10 cellular contexts compared by ENCODE assay signal in genomic region chr22:35446365-35446764, GRCh38. TPM values are rescaled to one million over a fixed set of nuclear protein-coding genes. Genes with fewer than 3 reads are reported as not detected.
DNase-seq lines count a peak whose midpoint lies in the region; ATAC-seq and TF ChIP-seq lines count a peak whose summit lies in the region.
"Had no signal": no experiment of that assay in that cellular context is flagged by ENCODE, and none has a peak within 500 bp of the region (broad histone marks: within the 10 kb centered on the region; RNA-seq: fewer than 3 reads in every experiment).

No MANE protein-coding gene starts in this region.

- in situ Hi-C loops in Caki2 (cut with HindIII; ENCODE audit: low pct_unique_long_range_greater_than_20kb, low sequenced_read_pairs) (no loop called here), SK-MEL-5 (cut with HindIII; ENCODE audit: low pct_unique_long_range_greater_than_20kb, low sequenced_read_pairs) (no loop called here)

- TF ChIP-seq CTCF in fibroblast of mammary gland (conservative IDR thresholded peaks at IDR 0.05; ENCODE audit: control insufficient read depth, insufficient read depth, low read depth, low read length), result no peak

- no peaks in the 10 kb centered on the region for H3K9me3 ChIP-seq in T-helper 17 cell (ENCODE audit: control insufficient read depth, low read length, poor library complexity, severe bottlenecking)

- DNase-seq in Caki2 (ENCODE audit: low read depth) (peak; percentile 88), SK-MEL-5 (ENCODE audit: low read depth, low spot score) (peak; percentile 64), fibroblast of mammary gland (ENCODE audit: low read depth) (peak; percentile 95), posterior cingulate gyrus (peak in 7 of 10 donors; percentile 38 to 94 (median 68)), T-helper 17 cell (no peak), NCI-H2196 (lab: John Stamatoyannopoulos, UW; ENCODE audit: unreplicated experiment) (no peak)
- DNase-seq: activated gamma-delta T cell treated with Interleukin-2 at 50 U/mL for 16 hours; effector CD8-positive, alpha-beta T cell had no signal

- no peak overlapping the region for H3K27ac Mint-ChIP-seq in T-helper 17 cell

- peaks cover 9% of the 10 kb centered on the region for H3K4me1 Mint-ChIP-seq in T-helper 17 cell

- no peaks in the 10 kb centered on the region for H3K27me3 Mint-ChIP-seq in T-helper 17 cell

- no peak overlapping the region for H3K4me3 Mint-ChIP-seq in T-helper 17 cell

- ATAC-seq in HG02852 (IDR thresholded peaks at IDR 0.05; ENCODE audit: unreplicated experiment), result no peak
- no peak for ATAC-seq in HG02571 (IDR thresholded peaks at IDR 0.05; ENCODE audit: unreplicated experiment)
- ATAC-seq in T-helper 17 cell, result no peak

- intact Hi-C loops in posterior cingulate gyrus (cut with DNase I), result no loop called here

- no peak overlapping the region for H3K4me3 ChIP-seq in fibroblast of mammary gland (ENCODE audit: control insufficient read depth, low read depth, low read length)

- H3K36me3 Mint-ChIP-seq in T-helper 17 cell (ENCODE audit: low read depth), result peaks cover 2% of the 10 kb centered on the region

RNA-seq across cellular contexts. Expression of gene MCM5, which starts 46.4 kb away (rescaled TPM):
- 134 and 177 TPM in 2 replicates for total RNA-seq in Caki2 (2014; rRNA removed; shearing (Covaris generic); ENCODE audit: low replicate concordance)
- 64.2 TPM in 2 replicates for total RNA-seq in SK-MEL-5 (2014; rRNA removed; shearing (Covaris generic))
- polyA plus RNA-seq in SK-MEL-5 (2015; cell fraction: cytosol; rRNA removed), result 70.1 and 103 TPM in 2 replicates
- polyA plus RNA-seq in SK-MEL-5 (2015; cell fraction: nucleus; rRNA removed), result 131 TPM in 2 replicates
- total RNA-seq in T-helper 17 cell, result 10 to 100 TPM; 22.6 to 32.6 TPM

Comparison
In these comparisons a context has a peak if more than half of its experiments do, and no peak if none do; other contexts are left out.
1. DNase-seq: peak in Caki2 (single experiment), SK-MEL-5 (single experiment), fibroblast of mammary gland (single experiment) and posterior cingulate gyrus (7 of 10); none in T-helper 17 cell (0 of 3) and NCI-H2196 (single experiment).